ENCODE assay signal across 18 cellular contexts in genomic region chr11:28735511-28735910, GRCh38.
"Had no signal": no experiment of that assay in that cellular context is flagged by ENCODE, and none has a peak within 500 bp of the region (broad histone marks: within the 10 kb centered on the region; RNA-seq: fewer than 3 reads in every experiment).

No MANE protein-coding gene starts in this region.

- H3K27ac Mint-ChIP-seq: naive B cell, progenitor cell of endocrine pancreas had no signal

- H3K27me3 Mint-ChIP-seq: naive B cell, progenitor cell of endocrine pancreas had no signal

- DNase-seq: dermis blood vessel endothelial cell; foreskin keratinocyte; head of caudate nucleus; kidney; left cardiac atrium; left ventricle myocardium inferior; naive B cell; occipital lobe; pancreas; right cardiac atrium; small intestine; stimulated activated CD4-positive, alpha-beta T cell treated with anti-CD3 and anti-CD28 coated beads, Interleukin-12 subunit alpha, Interleukin-12 subunit beta, amount 100 ng/mL, for 4 hours; stimulated activated naive CD4-positive, alpha-beta T cell treated with Interleukin-2 at 50 U/mL for 16 hours; trophoblast cell had no signal

- H3K4me3 Mint-ChIP-seq: naive B cell, nephron had no signal

- H3K9me3 ChIP-seq: left ventricle myocardium inferior, pancreas had no signal

- ATAC-seq: foreskin keratinocyte, left cardiac atrium, pancreas, right cardiac atrium had no signal

- H3K4me1 ChIP-seq: foreskin keratinocyte, left ventricle myocardium inferior, pancreas had no signal

- H3K27me3 ChIP-seq: foreskin keratinocyte, hepatocyte, pancreas had no signal

- H3K36me3 ChIP-seq: left ventricle myocardium inferior, pancreas had no signal

- H3K36me3 Mint-ChIP-seq: naive B cell had no signal

- H3K4me1 Mint-ChIP-seq: naive B cell had no signal

- H2AFZ ChIP-seq: hepatocyte had no signal

- H3K9me3 Mint-ChIP-seq: nephron had no signal

- H3K4me2 ChIP-seq: hepatocyte had no signal

- H3K27ac ChIP-seq: foreskin keratinocyte, hepatocyte, left ventricle myocardium inferior, pancreas had no signal

- H3K4me3 ChIP-seq: hepatocyte, left ventricle myocardium inferior, lung, pancreas had no signal

- H3K79me2 ChIP-seq: hepatocyte had no signal
